Comparison of ENCODE assay signal across 17 cellular contexts in the genomic region with DNA sequence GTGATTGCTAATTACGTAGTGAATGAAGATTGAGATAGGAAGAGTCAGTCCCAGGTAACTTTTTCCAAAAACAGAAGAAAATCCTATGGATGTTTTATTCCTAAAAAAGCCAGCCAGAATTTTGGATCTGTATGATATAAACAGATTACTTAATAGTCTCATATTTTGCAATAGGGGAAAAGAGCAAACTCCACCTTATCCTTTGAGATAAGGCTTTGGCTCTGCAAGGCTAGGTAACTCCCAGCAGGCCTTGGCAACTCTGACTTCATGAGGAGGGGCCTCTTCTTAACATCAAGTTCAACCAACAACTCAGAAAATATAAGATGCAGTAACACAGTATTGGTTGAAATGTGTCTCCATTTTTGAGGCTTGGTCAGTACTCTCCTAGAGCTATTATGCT.
"Had no signal": no experiment of that assay in that cellular context is flagged by ENCODE, and none has a peak within 500 bp of the region (broad histone marks: within the 10 kb centered on the region; RNA-seq: fewer than 3 reads in every experiment).

No MANE protein-coding gene starts in this region.

- ATAC-seq: psoas muscle; sciatic nerve; stimulated activated naive B cell treated with anti-CD40 and anti-IgM and Interleukin-4, amounts not matched to agents 10 μg/mL and 1 μg/mL and 100 μg/mL, for 72 hours; stimulated activated naive CD8-positive, alpha-beta T cell treated with anti-CD3 and anti-CD28 coated beads, Interleukin-15, amount 100 ng/mL, for 72 hours had no signal

- H3K36me3 ChIP-seq: heart left ventricle, left ventricle myocardium inferior, tibial nerve had no signal

- H3K9me3 ChIP-seq: heart left ventricle, left ventricle myocardium inferior, psoas muscle, testis, tibial nerve had no signal

- H3K27me3 Mint-ChIP-seq: stimulated activated naive CD8-positive, alpha-beta T cell treated with anti-CD3 and anti-CD28 coated beads, Interleukin-15, amount 100 ng/mL, for 72 hours had no signal

- H3K27ac Mint-ChIP-seq: naive B cell; nephron; stimulated activated naive B cell treated with anti-CD40 and anti-IgM and Interleukin-4, amounts not matched to agents 10 μg/mL and 1 μg/mL and 100 μg/mL, for 72 hours; stimulated activated naive CD8-positive, alpha-beta T cell treated with anti-CD3 and anti-CD28 coated beads, Interleukin-15, amount 100 ng/mL, for 72 hours had no signal

- H3K9me3 Mint-ChIP-seq: naive B cell; nephron; stimulated activated naive B cell treated with anti-CD40 and anti-IgM and Interleukin-4, amounts not matched to agents 10 μg/mL and 1 μg/mL and 100 μg/mL, for 72 hours; stimulated activated naive CD8-positive, alpha-beta T cell treated with anti-CD3 and anti-CD28 coated beads, Interleukin-15, amount 100 ng/mL, for 72 hours had no signal

- H3K4me1 Mint-ChIP-seq: naive B cell; stimulated activated naive B cell treated with anti-CD40 and anti-IgM and Interleukin-4, amounts not matched to agents 10 μg/mL and 1 μg/mL and 100 μg/mL, for 72 hours; stimulated activated naive CD8-positive, alpha-beta T cell treated with anti-CD3 and anti-CD28 coated beads, Interleukin-15, amount 100 ng/mL, for 72 hours had no signal

- H3K27me3 ChIP-seq: heart left ventricle, testis, tibial nerve had no signal

- H3K4me3 ChIP-seq: coronary artery, heart left ventricle, left ventricle myocardium inferior, psoas muscle, testis, tibial nerve had no signal

- H3K27ac ChIP-seq: coronary artery, heart left ventricle, testis, tibial nerve had no signal

- H3K36me3 Mint-ChIP-seq: naive B cell; stimulated activated naive B cell treated with anti-CD40 and anti-IgM and Interleukin-4, amounts not matched to agents 10 μg/mL and 1 μg/mL and 100 μg/mL, for 72 hours had no signal

- H3K4me3 Mint-ChIP-seq: naive B cell; nephron; stimulated activated naive B cell treated with anti-CD40 and anti-IgM and Interleukin-4, amounts not matched to agents 10 μg/mL and 1 μg/mL and 100 μg/mL, for 72 hours; stimulated activated naive CD8-positive, alpha-beta T cell treated with anti-CD3 and anti-CD28 coated beads, Interleukin-15, amount 100 ng/mL, for 72 hours had no signal

- DNase-seq: effector CD4-positive, alpha-beta T cell; heart left ventricle; left ventricle myocardium inferior; mesendoderm; naive B cell; occipital lobe; psoas muscle; retina; stimulated activated CD4-positive, alpha-beta T cell treated with anti-CD3 and anti-CD28 coated beads, Interleukin-2, amount 100 ng/mL, for 24 hours; stimulated activated CD4-positive, alpha-beta T cell treated with anti-CD3 and anti-CD28 coated beads, Interleukin-4, amount 100 ng/mL, for 4 hours; stimulated activated naive B cell treated with anti-CD40 and anti-IgM and Interleukin-4, amounts not matched to agents 10 μg/mL and 1 μg/mL and 100 μg/mL, for 72 hours; stimulated activated naive CD8-positive, alpha-beta T cell treated with anti-CD3 and anti-CD28 coated beads, Interleukin-15, amount 100 ng/mL, for 72 hours; testis had no signal
